ENCODE assay signal across 15 cellular contexts in genomic region chrX:132692526-132692925, GRCh38.
DNase-seq lines count a peak whose midpoint lies in the region; ATAC-seq and TF ChIP-seq lines count a peak whose summit lies in the region.
"Had no signal": no experiment of that assay in that cellular context is flagged by ENCODE, and none has a peak within 500 bp of the region (broad histone marks: within the 10 kb centered on the region; RNA-seq: fewer than 3 reads in every experiment).

No MANE protein-coding gene starts in this region.

- no peaks in the 10 kb centered on the region for H3K4me1 ChIP-seq in endodermal cell (ENCODE audit: control insufficient read depth, insufficient read depth, low read length)
- H3K4me1 ChIP-seq: Caco-2 had no signal

- H3K27ac Mint-ChIP-seq in endodermal cell (peak overlapping the region; percentile 76), nephron progenitor cell (peak overlapping the region; percentile 6)
- H3K27ac Mint-ChIP-seq: CD14-positive monocyte, GM23338, H9 had no signal

- no peak overlapping the region for H3K27ac ChIP-seq in endodermal cell (ENCODE audit: low read depth, low read length)
- H3K27ac ChIP-seq: 22Rv1 had no signal

- no peak for ATAC-seq in GM18502 (IDR thresholded peaks at IDR 0.05; ENCODE audit: poor library complexity, unreplicated experiment)
- ATAC-seq in HG02884 (IDR thresholded peaks at IDR 0.05; ENCODE audit: unreplicated experiment) = no peak
- ATAC-seq in HG03280 (IDR thresholded peaks at IDR 0.05; ENCODE audit: unreplicated experiment) = no peak
- ATAC-seq: GM12878, GM23338 had no signal

- H3K36me3 ChIP-seq in endodermal cell (ENCODE audit: control insufficient read depth, insufficient read depth, low read length) = no peaks in the 10 kb centered on the region

- H3K9me3 Mint-ChIP-seq in endodermal cell (no peaks in the 10 kb centered on the region), nephron progenitor cell (no peaks in the 10 kb centered on the region)
- H3K9me3 Mint-ChIP-seq: CD8-positive, alpha-beta memory T cell; GM23338; H9 had no signal

- H3K36me3 Mint-ChIP-seq in endodermal cell (ENCODE audit: low read depth) (no peaks in the 10 kb centered on the region), nephron progenitor cell (ENCODE audit: low read depth) (no peaks in the 10 kb centered on the region)
- H3K36me3 Mint-ChIP-seq: CD14-positive monocyte; CD8-positive, alpha-beta memory T cell had no signal

- no peak overlapping the region for H3K9ac ChIP-seq in endodermal cell (ENCODE audit: extremely low read depth, low read length, poor library complexity, severe bottlenecking)

- DNase-seq in NCI-H1417 (lab: John Stamatoyannopoulos, UW) (peak in 2 of 3 experiments; percentile 12 to 51), NCI-H1417 treated with DMSO at 0.1 percent for 48 hours (lab: John Stamatoyannopoulos, UW) (no peak), endodermal cell (no peak), nephron progenitor cell (no peak), GM10266 (ENCODE audit: extremely low spot score) (no peak)
- DNase-seq: Caco-2; CD8-positive, alpha-beta memory T cell; H9 had no signal

- no peaks in the 10 kb centered on the region for H3K27me3 Mint-ChIP-seq in endodermal cell (ENCODE audit: insufficient read depth)
- peaks cover 9% of the 10 kb centered on the region for H3K27me3 Mint-ChIP-seq in nephron progenitor cell (ENCODE audit: low read depth, poor library complexity)

- H3K27me3 ChIP-seq in endodermal cell (ENCODE audit: control insufficient read depth, insufficient read depth, low read length, poor library complexity, severe bottlenecking) = no peaks in the 10 kb centered on the region

- H3K4me1 Mint-ChIP-seq in endodermal cell (peaks cover 67% of the 10 kb centered on the region), nephron progenitor cell (peaks cover 28% of the 10 kb centered on the region)

- no peak overlapping the region for H3K4me3 Mint-ChIP-seq in endodermal cell
- no peak overlapping the region for H3K4me3 Mint-ChIP-seq in nephron progenitor cell
- H3K4me3 Mint-ChIP-seq: CD8-positive, alpha-beta memory T cell; GM23338; H9 had no signal

- H3K9me3 ChIP-seq in endodermal cell (ENCODE audit: control insufficient read depth, low read length) = no peaks in the 10 kb centered on the region
- H3K9me3 ChIP-seq: Caco-2 had no signal

- TF ChIP-seq CTCF in endodermal cell (conservative IDR thresholded peaks at IDR 0.05) = no peak
- TF ChIP-seq CTCF in nephron progenitor cell (IDR thresholded peaks at IDR 0.05) = no peak
- TF ChIP-seq CTCF in GM10266 (IDR thresholded peaks at IDR 0.05; ENCODE audit: control insufficient read depth, insufficient read depth, low read depth, missing control alignments) = no peak

- 58% methylated on average over 1 of the region's 1 CpG; no CpG with 5 or more reads in 1 of the 2 experiments for WGBS in endodermal cell (ENCODE audit: insufficient coverage in 1 of 2, insufficient read length in 1 of 2), 2 experiments

- H3K4me3 ChIP-seq in endodermal cell (ENCODE audit: low read length) = no peak overlapping the region
- H3K4me3 ChIP-seq: GM12878, GM23338 had no signal

Comparison
In these comparisons a context has a peak if more than half of its experiments do, and no peak if none do; other contexts are left out.
1. DNase-seq: peak in NCI-H1417 (2 of 3); none in NCI-H1417 treated with DMSO at 0.1 percent for 48 hours (single experiment), endodermal cell (single experiment), nephron progenitor cell (single experiment) and GM10266 (single experiment).